In genomic region chr22:33455036-33455435, GRCh38 we compare ENCODE assay signal across 31 cellular contexts.
"Had no signal": no experiment of that assay in that cellular context is flagged by ENCODE, and none has a peak within 500 bp of the region (broad histone marks: within the 10 kb centered on the region; RNA-seq: fewer than 3 reads in every experiment).

No MANE protein-coding gene starts in this region.

- ATAC-seq: activated CD8-positive, alpha-beta memory T cell treated with anti-CD3 and anti-CD28 coated beads, Interleukin-2, amount 10 ng/mL, durations not matched to agents 7 days and 5 days; activated T-helper 17 cell treated with anti-CD3 and anti-CD28 coated beads, Interleukin-2, amount 50 U/mL, for 72 hours; K562; Panc1 had no signal

- DNase-seq: activated CD4-positive, alpha-beta memory T cell treated with anti-CD3 and anti-CD28 coated beads, Interleukin-2, amount 10 ng/mL, durations not matched to agents 7 days and 5 days; activated CD4-positive, alpha-beta T cell treated with anti-CD3 and anti-CD28 coated beads for 1 hour; activated CD4-positive, alpha-beta T cell treated with anti-CD3 and anti-CD28 coated beads for 48 hours; activated CD4-positive, CD25-positive, alpha-beta regulatory T cell; activated CD8-positive, alpha-beta memory T cell treated with anti-CD3 and anti-CD28 coated beads for 24 hours; activated CD8-positive, alpha-beta memory T cell treated with anti-CD3 and anti-CD28 coated beads, Interleukin-2, amount 10 ng/mL, durations not matched to agents 7 days and 5 days; activated CD8-positive, alpha-beta memory T cell treated with anti-CD3 and anti-CD28 coated beads, Interleukin-2, amount 50 U/mL, for 48 hours; activated effector memory CD4-positive, alpha-beta T cell treated with anti-CD3 and anti-CD28 coated beads, Interleukin-2, amount 50 U/mL, for 16 hours; activated naive CD4-positive, alpha-beta T cell; activated naive CD4-positive, alpha-beta T cell treated with anti-CD3 and anti-CD28 coated beads, Interleukin-2, amount 50 U/mL, for 16 hours; activated naive CD8-positive, alpha-beta T cell treated with anti-CD3 and anti-CD28 coated beads for 36 hours; activated T-cell treated with anti-CD3 and anti-CD28 coated beads, Interleukin-2, amount 50 U/mL, for 48 hours; amniotic stem cell; aorta; brain microvascular endothelial cell; NCI-H1092 treated with DMSO at 0.1 percent for 48 hours; NCI-H1417; NCI-H146; NCI-H2029; NCI-H226; NCI-H446 treated with DMSO at 0.1 percent for 48 hours; NCI-H69; SHP77; SJCRH30; T1000; WERI-Rb-1 had no signal

- H3K9me3 Mint-ChIP-seq: activated naive CD8-positive, alpha-beta T cell treated with anti-CD3 and anti-CD28 coated beads for 36 hours; activated T-helper 17 cell treated with anti-CD3 and anti-CD28 coated beads, Interleukin-2, amount 50 U/mL, for 72 hours; central memory CD8-positive, alpha-beta T cell had no signal

- H3K36me3 Mint-ChIP-seq: activated CD8-positive, alpha-beta memory T cell treated with anti-CD3 and anti-CD28 coated beads, Interleukin-2, amount 10 ng/mL, durations not matched to agents 7 days and 5 days; activated naive CD8-positive, alpha-beta T cell treated with anti-CD3 and anti-CD28 coated beads for 36 hours had no signal

- H3K27ac Mint-ChIP-seq: activated CD4-positive, alpha-beta memory T cell treated with anti-CD3 and anti-CD28 coated beads, Interleukin-2, amount 10 ng/mL, durations not matched to agents 7 days and 5 days; activated CD8-positive, alpha-beta memory T cell treated with anti-CD3 and anti-CD28 coated beads, Interleukin-2, amount 10 ng/mL, durations not matched to agents 7 days and 5 days; activated naive CD8-positive, alpha-beta T cell treated with anti-CD3 and anti-CD28 coated beads for 36 hours; activated T-helper 17 cell treated with anti-CD3 and anti-CD28 coated beads, Interleukin-2, amount 50 U/mL, for 72 hours had no signal

- H3K27me3 ChIP-seq: brain microvascular endothelial cell, SJCRH30 had no signal

- H3K36me3 ChIP-seq: brain microvascular endothelial cell, SJCRH30, WERI-Rb-1 had no signal

- H3K4me3 ChIP-seq: K562, SJCRH30, SK-N-MC had no signal

- H3K4me1 Mint-ChIP-seq: activated CD4-positive, alpha-beta memory T cell treated with anti-CD3 and anti-CD28 coated beads, Interleukin-2, amount 10 ng/mL, durations not matched to agents 7 days and 5 days; activated CD8-positive, alpha-beta memory T cell treated with anti-CD3 and anti-CD28 coated beads, Interleukin-2, amount 10 ng/mL, durations not matched to agents 7 days and 5 days; activated naive CD8-positive, alpha-beta T cell treated with anti-CD3 and anti-CD28 coated beads for 36 hours; activated T-helper 17 cell treated with anti-CD3 and anti-CD28 coated beads, Interleukin-2, amount 50 U/mL, for 72 hours; central memory CD8-positive, alpha-beta T cell had no signal

- H3K27me3 Mint-ChIP-seq: activated CD4-positive, alpha-beta memory T cell treated with anti-CD3 and anti-CD28 coated beads, Interleukin-2, amount 10 ng/mL, durations not matched to agents 7 days and 5 days; activated CD8-positive, alpha-beta memory T cell treated with anti-CD3 and anti-CD28 coated beads, Interleukin-2, amount 10 ng/mL, durations not matched to agents 7 days and 5 days; activated naive CD8-positive, alpha-beta T cell treated with anti-CD3 and anti-CD28 coated beads for 36 hours; activated T-helper 17 cell treated with anti-CD3 and anti-CD28 coated beads, Interleukin-2, amount 50 U/mL, for 72 hours; central memory CD8-positive, alpha-beta T cell had no signal

- H3K27ac ChIP-seq: brain microvascular endothelial cell, SJCRH30, SK-N-MC, WERI-Rb-1 had no signal

- H3K4me3 Mint-ChIP-seq: activated CD4-positive, alpha-beta memory T cell treated with anti-CD3 and anti-CD28 coated beads, Interleukin-2, amount 10 ng/mL, durations not matched to agents 7 days and 5 days; activated CD8-positive, alpha-beta memory T cell treated with anti-CD3 and anti-CD28 coated beads, Interleukin-2, amount 10 ng/mL, durations not matched to agents 7 days and 5 days; activated naive CD8-positive, alpha-beta T cell treated with anti-CD3 and anti-CD28 coated beads for 36 hours; activated T-helper 17 cell treated with anti-CD3 and anti-CD28 coated beads, Interleukin-2, amount 50 U/mL, for 72 hours; central memory CD8-positive, alpha-beta T cell had no signal
